Comparison of ENCODE assay signal across 2 cellular contexts in the genomic region with DNA sequence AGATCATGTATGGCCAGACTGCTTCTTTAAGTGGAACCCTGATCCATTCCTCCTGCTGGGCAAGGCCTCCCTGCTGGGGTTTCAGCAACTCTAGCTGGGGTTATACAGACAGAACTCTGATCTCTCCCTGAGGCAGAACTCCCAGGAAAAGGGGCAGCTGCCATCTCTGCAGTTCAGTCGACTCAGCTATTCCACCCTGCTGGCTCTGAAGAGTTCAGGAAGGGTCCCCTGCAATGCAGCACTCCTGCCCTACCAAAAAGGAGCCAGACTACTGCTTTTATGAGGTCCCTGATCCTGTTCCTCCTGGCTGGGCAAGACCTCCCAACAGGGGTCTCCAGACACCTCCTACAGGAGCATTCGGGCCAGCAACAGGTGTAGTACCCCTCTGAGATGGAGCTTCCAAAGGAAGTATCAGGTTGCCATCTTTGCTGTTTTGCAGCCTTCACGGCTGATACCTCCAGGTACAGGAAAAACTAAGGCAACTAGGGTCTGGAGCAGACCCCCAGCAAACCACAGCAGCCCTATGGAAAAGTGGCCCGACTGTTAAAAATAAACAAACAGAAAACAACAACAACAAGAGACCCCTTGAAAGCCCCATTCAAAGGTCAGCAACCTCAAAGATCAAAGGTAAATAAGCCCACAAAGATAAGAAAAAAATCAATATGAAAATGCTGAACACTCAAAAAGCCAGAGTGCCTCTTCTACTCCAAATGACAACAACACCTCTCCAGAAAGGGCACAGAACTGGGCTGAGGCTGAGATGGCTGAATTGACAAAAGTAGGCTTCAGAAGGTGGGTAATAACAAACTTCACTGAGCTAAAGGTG.
TF ChIP-seq lines count a peak whose summit lies in the region.

No MANE protein-coding gene starts in this region.

TF ChIP-seq in GM23338, 12 proteins besides CTCF, POLR2A, EP300 and RAD21 (continues in another document):
- no peak for TF ChIP-seq JUNB (IDR thresholded peaks at IDR 0.05; ENCODE audit: unreplicated experiment)
- TF ChIP-seq, protein P1, sequence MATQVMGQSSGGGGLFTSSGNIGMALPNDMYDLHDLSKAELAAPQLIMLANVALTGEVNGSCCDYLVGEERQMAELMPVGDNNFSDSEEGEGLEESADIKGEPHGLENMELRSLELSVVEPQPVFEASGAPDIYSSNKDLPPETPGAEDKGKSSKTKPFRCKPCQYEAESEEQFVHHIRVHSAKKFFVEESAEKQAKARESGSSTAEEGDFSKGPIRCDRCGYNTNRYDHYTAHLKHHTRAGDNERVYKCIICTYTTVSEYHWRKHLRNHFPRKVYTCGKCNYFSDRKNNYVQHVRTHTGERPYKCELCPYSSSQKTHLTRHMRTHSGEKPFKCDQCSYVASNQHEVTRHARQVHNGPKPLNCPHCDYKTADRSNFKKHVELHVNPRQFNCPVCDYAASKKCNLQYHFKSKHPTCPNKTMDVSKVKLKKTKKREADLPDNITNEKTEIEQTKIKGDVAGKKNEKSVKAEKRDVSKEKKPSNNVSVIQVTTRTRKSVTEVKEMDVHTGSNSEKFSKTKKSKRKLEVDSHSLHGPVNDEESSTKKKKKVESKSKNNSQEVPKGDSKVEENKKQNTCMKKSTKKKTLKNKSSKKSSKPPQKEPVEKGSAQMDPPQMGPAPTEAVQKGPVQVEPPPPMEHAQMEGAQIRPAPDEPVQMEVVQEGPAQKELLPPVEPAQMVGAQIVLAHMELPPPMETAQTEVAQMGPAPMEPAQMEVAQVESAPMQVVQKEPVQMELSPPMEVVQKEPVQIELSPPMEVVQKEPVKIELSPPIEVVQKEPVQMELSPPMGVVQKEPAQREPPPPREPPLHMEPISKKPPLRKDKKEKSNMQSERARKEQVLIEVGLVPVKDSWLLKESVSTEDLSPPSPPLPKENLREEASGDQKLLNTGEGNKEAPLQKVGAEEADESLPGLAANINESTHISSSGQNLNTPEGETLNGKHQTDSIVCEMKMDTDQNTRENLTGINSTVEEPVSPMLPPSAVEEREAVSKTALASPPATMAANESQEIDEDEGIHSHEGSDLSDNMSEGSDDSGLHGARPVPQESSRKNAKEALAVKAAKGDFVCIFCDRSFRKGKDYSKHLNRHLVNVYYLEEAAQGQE (IDR thresholded peaks at IDR 0.05; ENCODE audit: unreplicated experiment): no peak
- TF ChIP-seq POLR2AphosphoS5 (IDR thresholded peaks at IDR 0.05; ENCODE audit: low read depth): no peak
- no peak for TF ChIP-seq NANOG (IDR thresholded peaks at IDR 0.05; ENCODE audit: borderline replicate concordance)
- no peak for TF ChIP-seq CREB1 (CRISPR knock-in tag; IDR thresholded peaks at IDR 0.05; ENCODE audit: low read depth)
- TF ChIP-seq STAT1 (IDR thresholded peaks at IDR 0.05; ENCODE audit: unreplicated experiment): no peak
- no peak for TF ChIP-seq ZNF331 (CRISPR knock-in tag; IDR thresholded peaks at IDR 0.05; ENCODE audit: low read depth)
- TF ChIP-seq, protein P2, sequence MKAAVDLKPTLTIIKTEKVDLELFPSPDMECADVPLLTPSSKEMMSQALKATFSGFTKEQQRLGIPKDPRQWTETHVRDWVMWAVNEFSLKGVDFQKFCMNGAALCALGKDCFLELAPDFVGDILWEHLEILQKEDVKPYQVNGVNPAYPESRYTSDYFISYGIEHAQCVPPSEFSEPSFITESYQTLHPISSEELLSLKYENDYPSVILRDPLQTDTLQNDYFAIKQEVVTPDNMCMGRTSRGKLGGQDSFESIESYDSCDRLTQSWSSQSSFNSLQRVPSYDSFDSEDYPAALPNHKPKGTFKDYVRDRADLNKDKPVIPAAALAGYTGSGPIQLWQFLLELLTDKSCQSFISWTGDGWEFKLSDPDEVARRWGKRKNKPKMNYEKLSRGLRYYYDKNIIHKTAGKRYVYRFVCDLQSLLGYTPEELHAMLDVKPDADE (IDR thresholded peaks at IDR 0.05): no peak
- TF ChIP-seq ZNF114 (CRISPR knock-in tag; IDR thresholded peaks at IDR 0.05): no peak
- no peak for TF ChIP-seq EZH2 (IDR thresholded peaks at IDR 0.05; ENCODE audit: low read depth, unreplicated experiment)

TF ChIP-seq in K562, 482 proteins besides CTCF, POLR2A, EP300 and RAD21:
- TF ChIP-seq C11orf30 (IDR thresholded peaks at IDR 0.05; ENCODE audit: low read depth) (peak; percentile 33; the same call in 1 of the 2 replicates), SRSF9 (IDR thresholded peaks at IDR 0.05; ENCODE audit: borderline replicate concordance, low read depth, low read length) (no peak), PHF8 (IDR thresholded peaks at IDR 0.05; ENCODE audit: borderline replicate concordance, low read length) (no peak), ZNF316 (IDR thresholded peaks at IDR 0.05) (peak; percentile 48; the same call in 1 of the 2 replicates)
- TF ChIP-seq, protein P3, sequence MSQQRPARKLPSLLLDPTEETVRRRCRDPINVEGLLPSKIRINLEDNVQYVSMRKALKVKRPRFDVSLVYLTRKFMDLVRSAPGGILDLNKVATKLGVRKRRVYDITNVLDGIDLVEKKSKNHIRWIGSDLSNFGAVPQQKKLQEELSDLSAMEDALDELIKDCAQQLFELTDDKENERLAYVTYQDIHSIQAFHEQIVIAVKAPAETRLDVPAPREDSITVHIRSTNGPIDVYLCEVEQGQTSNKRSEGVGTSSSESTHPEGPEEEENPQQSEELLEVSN (IDR thresholded peaks at IDR 0.05; ENCODE audit: borderline replicate concordance in 1 of 2, extremely low read depth in 1 of 2, insufficient read depth in 1 of 2, insufficient read length in 1 of 2, low read depth in 1 of 2, low read length in 1 of 2, poor library complexity in 1 of 2, severe bottlenecking in 1 of 2): no peak
- TF ChIP-seq, protein P4, sequence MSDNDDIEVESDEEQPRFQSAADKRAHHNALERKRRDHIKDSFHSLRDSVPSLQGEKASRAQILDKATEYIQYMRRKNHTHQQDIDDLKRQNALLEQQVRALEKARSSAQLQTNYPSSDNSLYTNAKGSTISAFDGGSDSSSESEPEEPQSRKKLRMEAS (CRISPR knock-in tag; IDR thresholded peaks at IDR 0.05): no peak
- TF ChIP-seq, protein P5, sequence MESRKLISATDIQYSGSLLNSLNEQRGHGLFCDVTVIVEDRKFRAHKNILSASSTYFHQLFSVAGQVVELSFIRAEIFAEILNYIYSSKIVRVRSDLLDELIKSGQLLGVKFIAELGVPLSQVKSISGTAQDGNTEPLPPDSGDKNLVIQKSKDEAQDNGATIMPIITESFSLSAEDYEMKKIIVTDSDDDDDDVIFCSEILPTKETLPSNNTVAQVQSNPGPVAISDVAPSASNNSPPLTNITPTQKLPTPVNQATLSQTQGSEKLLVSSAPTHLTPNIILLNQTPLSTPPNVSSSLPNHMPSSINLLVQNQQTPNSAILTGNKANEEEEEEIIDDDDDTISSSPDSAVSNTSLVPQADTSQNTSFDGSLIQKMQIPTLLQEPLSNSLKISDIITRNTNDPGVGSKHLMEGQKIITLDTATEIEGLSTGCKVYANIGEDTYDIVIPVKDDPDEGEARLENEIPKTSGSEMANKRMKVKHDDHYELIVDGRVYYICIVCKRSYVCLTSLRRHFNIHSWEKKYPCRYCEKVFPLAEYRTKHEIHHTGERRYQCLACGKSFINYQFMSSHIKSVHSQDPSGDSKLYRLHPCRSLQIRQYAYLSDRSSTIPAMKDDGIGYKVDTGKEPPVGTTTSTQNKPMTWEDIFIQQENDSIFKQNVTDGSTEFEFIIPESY (CRISPR knock-in tag; IDR thresholded peaks at IDR 0.05): no peak
- TF ChIP-seq, protein P6, sequence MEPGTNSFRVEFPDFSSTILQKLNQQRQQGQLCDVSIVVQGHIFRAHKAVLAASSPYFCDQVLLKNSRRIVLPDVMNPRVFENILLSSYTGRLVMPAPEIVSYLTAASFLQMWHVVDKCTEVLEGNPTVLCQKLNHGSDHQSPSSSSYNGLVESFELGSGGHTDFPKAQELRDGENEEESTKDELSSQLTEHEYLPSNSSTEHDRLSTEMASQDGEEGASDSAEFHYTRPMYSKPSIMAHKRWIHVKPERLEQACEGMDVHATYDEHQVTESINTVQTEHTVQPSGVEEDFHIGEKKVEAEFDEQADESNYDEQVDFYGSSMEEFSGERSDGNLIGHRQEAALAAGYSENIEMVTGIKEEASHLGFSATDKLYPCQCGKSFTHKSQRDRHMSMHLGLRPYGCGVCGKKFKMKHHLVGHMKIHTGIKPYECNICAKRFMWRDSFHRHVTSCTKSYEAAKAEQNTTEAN (CRISPR knock-in tag; IDR thresholded peaks at IDR 0.05): no peak
- TF ChIP-seq, protein P7, sequence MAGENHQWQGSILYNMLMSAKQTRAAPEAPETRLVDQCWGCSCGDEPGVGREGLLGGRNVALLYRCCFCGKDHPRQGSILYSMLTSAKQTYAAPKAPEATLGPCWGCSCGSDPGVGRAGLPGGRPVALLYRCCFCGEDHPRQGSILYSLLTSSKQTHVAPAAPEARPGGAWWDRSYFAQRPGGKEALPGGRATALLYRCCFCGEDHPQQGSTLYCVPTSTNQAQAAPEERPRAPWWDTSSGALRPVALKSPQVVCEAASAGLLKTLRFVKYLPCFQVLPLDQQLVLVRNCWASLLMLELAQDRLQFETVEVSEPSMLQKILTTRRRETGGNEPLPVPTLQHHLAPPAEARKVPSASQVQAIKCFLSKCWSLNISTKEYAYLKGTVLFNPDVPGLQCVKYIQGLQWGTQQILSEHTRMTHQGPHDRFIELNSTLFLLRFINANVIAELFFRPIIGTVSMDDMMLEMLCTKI (IDR thresholded peaks at IDR 0.05; ENCODE audit: partially characterized antibody): no peak
